ENCODE assay signal across 1 cellular context in the genomic region with DNA sequence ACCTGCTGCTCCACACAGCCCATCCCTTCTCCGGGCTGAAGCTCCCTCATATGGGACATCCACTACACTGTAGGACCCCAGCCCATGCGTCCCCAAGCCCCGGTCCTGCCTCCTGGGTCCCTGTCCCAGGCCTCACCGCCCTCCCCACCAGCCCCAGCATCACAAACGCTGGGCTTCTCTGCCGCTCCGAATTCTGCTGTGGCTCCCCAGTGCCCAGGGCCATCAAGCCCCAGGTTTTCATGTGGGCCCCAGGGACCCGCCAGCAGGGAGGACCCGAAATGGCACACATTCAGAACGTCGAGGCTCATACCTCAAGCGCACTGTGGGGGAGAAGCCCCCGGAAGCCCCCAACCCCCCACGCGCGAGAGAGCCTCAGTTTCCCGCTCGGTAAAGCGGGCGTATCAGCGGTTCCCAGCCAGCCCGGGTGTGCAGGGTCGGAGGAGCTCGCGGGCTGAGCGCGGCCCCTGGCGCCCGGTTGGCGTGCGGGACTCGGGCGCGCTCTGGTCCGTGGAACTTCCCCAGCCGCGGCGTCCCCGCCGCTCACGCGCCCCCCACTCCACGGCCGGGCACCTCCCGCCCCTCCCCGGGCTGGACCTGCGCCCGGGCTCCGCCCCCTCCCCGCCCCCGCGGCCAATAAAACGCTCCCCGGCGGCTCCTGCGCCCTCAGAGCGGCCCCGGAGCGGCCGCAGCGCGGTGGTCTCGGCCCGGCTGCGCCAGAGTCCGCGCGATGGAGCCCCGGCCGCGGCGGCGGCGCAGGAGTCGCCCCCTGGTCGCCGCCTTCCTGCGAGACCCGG.
TF ChIP-seq lines count a peak whose summit lies in the region.

A gene with protein sequence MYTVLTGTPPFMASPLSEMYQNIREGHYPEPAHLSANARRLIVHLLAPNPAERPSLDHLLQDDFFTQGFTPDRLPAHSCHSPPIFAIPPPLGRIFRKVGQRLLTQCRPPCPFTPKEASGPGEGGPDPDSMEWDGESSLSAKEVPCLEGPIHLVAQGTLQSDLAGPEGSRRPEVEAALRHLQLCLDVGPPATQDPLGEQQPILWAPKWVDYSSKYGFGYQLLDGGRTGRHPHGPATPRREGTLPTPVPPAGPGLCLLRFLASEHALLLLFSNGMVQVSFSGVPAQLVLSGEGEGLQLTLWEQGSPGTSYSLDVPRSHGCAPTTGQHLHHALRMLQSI (plus strand): TSS at position 666 of the 794 bp plus-strand sequence. CDS start 2,920 bp downstream, outside the sequence.

TF ChIP-seq in IMR-90, 13 proteins besides CTCF, POLR2A, EP300 and RAD21:
- TF ChIP-seq RCOR1 (IDR thresholded peaks at IDR 0.05; ENCODE audit: insufficient replicate concordance, low read length), result no peak
- no peak for TF ChIP-seq CEBPB (IDR thresholded peaks at IDR 0.05; ENCODE audit: low read depth, low read length)
- no peak for TF ChIP-seq MXI1 (IDR thresholded peaks at IDR 0.05; ENCODE audit: borderline replicate concordance, low read depth, low read length)
- TF ChIP-seq FOS (IDR thresholded peaks at IDR 0.05; ENCODE audit: low read depth, low read length), result no peak
- TF ChIP-seq, protein P1, sequence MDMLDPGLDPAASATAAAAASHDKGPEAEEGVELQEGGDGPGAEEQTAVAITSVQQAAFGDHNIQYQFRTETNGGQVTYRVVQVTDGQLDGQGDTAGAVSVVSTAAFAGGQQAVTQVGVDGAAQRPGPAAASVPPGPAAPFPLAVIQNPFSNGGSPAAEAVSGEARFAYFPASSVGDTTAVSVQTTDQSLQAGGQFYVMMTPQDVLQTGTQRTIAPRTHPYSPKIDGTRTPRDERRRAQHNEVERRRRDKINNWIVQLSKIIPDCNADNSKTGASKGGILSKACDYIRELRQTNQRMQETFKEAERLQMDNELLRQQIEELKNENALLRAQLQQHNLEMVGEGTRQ (IDR thresholded peaks at IDR 0.05; ENCODE audit: low read depth, low read length), result no peak
- TF ChIP-seq BHLHE40 (IDR thresholded peaks at IDR 0.05; ENCODE audit: low read depth, low read length), result no peak
- no peak for TF ChIP-seq MAZ (IDR thresholded peaks at IDR 0.05; ENCODE audit: borderline replicate concordance, low read depth, low read length)
- TF ChIP-seq NFE2L2 (IDR thresholded peaks at IDR 0.05; ENCODE audit: low read depth, low read length), result no peak
- no peak for TF ChIP-seq SMC3 (IDR thresholded peaks at IDR 0.05; ENCODE audit: low read depth, low read length)
- TF ChIP-seq, protein P2, sequence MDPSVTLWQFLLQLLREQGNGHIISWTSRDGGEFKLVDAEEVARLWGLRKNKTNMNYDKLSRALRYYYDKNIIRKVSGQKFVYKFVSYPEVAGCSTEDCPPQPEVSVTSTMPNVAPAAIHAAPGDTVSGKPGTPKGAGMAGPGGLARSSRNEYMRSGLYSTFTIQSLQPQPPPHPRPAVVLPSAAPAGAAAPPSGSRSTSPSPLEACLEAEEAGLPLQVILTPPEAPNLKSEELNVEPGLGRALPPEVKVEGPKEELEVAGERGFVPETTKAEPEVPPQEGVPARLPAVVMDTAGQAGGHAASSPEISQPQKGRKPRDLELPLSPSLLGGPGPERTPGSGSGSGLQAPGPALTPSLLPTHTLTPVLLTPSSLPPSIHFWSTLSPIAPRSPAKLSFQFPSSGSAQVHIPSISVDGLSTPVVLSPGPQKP (IDR thresholded peaks at IDR 0.05; ENCODE audit: borderline replicate concordance, low read depth, low read length), result no peak
- no peak for TF ChIP-seq CHD1 (IDR thresholded peaks at IDR 0.05; ENCODE audit: low read depth, low read length)
- TF ChIP-seq MAFK (IDR thresholded peaks at IDR 0.05; ENCODE audit: low read depth, low read length), result no peak
- TF ChIP-seq RFX5 (IDR thresholded peaks at IDR 0.05; ENCODE audit: low read depth, low read length), result no peak
TF ChIP-seq in IMR-90: peak in this region for 0.
